ENCODE assay signal across 1 cellular context in genomic region chr4:13529130-13529919, GRCh38.
TF ChIP-seq lines count a peak whose summit lies in the region.

No MANE protein-coding gene starts in this region.

TF ChIP-seq in GM23338, 12 proteins besides CTCF, POLR2A, EP300 and RAD21 (continued from another document):
- TF ChIP-seq ZNF462 (CRISPR knock-in tag; IDR thresholded peaks at IDR 0.05) (no peak), POLR2AphosphoS5 (IDR thresholded peaks at IDR 0.05; ENCODE audit: low read depth) (no peak), EZH2phosphoT487 (IDR thresholded peaks at IDR 0.05; ENCODE audit: unreplicated experiment) (peak; percentile 86), JUNB (IDR thresholded peaks at IDR 0.05; ENCODE audit: unreplicated experiment) (no peak), ZNF331 (CRISPR knock-in tag; IDR thresholded peaks at IDR 0.05; ENCODE audit: low read depth) (no peak), ETS1 (IDR thresholded peaks at IDR 0.05) (no peak)
- TF ChIP-seq, protein P1, sequence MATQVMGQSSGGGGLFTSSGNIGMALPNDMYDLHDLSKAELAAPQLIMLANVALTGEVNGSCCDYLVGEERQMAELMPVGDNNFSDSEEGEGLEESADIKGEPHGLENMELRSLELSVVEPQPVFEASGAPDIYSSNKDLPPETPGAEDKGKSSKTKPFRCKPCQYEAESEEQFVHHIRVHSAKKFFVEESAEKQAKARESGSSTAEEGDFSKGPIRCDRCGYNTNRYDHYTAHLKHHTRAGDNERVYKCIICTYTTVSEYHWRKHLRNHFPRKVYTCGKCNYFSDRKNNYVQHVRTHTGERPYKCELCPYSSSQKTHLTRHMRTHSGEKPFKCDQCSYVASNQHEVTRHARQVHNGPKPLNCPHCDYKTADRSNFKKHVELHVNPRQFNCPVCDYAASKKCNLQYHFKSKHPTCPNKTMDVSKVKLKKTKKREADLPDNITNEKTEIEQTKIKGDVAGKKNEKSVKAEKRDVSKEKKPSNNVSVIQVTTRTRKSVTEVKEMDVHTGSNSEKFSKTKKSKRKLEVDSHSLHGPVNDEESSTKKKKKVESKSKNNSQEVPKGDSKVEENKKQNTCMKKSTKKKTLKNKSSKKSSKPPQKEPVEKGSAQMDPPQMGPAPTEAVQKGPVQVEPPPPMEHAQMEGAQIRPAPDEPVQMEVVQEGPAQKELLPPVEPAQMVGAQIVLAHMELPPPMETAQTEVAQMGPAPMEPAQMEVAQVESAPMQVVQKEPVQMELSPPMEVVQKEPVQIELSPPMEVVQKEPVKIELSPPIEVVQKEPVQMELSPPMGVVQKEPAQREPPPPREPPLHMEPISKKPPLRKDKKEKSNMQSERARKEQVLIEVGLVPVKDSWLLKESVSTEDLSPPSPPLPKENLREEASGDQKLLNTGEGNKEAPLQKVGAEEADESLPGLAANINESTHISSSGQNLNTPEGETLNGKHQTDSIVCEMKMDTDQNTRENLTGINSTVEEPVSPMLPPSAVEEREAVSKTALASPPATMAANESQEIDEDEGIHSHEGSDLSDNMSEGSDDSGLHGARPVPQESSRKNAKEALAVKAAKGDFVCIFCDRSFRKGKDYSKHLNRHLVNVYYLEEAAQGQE (IDR thresholded peaks at IDR 0.05; ENCODE audit: unreplicated experiment) = no peak
TF ChIP-seq in GM23338: peak in this region for 2.
